ENCODE assay signal across 13 cellular contexts in genomic region chr2:152038451-152038958, GRCh38.
A peak's percentile ranks its signal among the peaks of the same experiment; 100 is the strongest.
DNase-seq lines count a peak whose midpoint lies in the region; ATAC-seq and TF ChIP-seq lines count a peak whose summit lies in the region.
"Had no signal": no experiment of that assay in that cellular context is flagged by ENCODE, and none has a peak within 500 bp of the region (broad histone marks: within the 10 kb centered on the region; RNA-seq: fewer than 3 reads in every experiment).

No MANE protein-coding gene starts in this region.

- intact Hi-C loops in left cardiac atrium (cut with DNase I), result loop anchor here (5.0 kb wide), 4 partner anchors 134 to 1479 kb away; partner anchors contain the start of gene STAM2 (in 1 of the 2)

- TF ChIP-seq CTCF in osteoblast (IDR thresholded peaks at IDR 0.05; ENCODE audit: extremely low read depth, low read depth, low read length) (no peak), RWPE1 (conservative IDR thresholded peaks at IDR 0.05; ENCODE audit: low read depth) (no peak)

- peak overlapping the region; percentile 4 for H2AFZ ChIP-seq in osteoblast (ENCODE audit: low read length)

- H3K79me2 ChIP-seq in osteoblast (ENCODE audit: insufficient read depth, low read length), result no peaks in the 10 kb centered on the region

- no peaks in the 10 kb centered on the region for H4K20me1 ChIP-seq in osteoblast (ENCODE audit: insufficient read depth, low read length)

- H3K27me3 ChIP-seq in osteoblast (ENCODE audit: insufficient read depth, low read length), result peaks cover 27% of the 10 kb centered on the region

- no peak overlapping the region for H3K4me2 ChIP-seq in osteoblast (ENCODE audit: insufficient read depth, low read length)

- CTCF ChIA-PET in RWPE1 (lab: Yijun Ruan, JAX), result interaction anchor here (0.6 to 1.1 kb wide), 3 partner anchors 9 to 826 kb away, joined by 3 to 6 read pairs (median 3); no protein-coding TSS in a partner anchor

- H3K36me3 ChIP-seq in osteoblast (ENCODE audit: insufficient read depth, low read length), result no peaks in the 10 kb centered on the region
- H3K36me3 ChIP-seq: HAP-1 had no signal

- no peaks in the 10 kb centered on the region for H3K4me1 ChIP-seq in osteoblast (ENCODE audit: insufficient read depth, low read length)

- ATAC-seq in left cardiac atrium (peak; percentile 27 to 88), HG03039 (IDR thresholded peaks at IDR 0.05; ENCODE audit: unreplicated experiment) (no peak), HG03025 (IDR thresholded peaks at IDR 0.05; ENCODE audit: low FRiP score, unreplicated experiment) (no peak)
- ATAC-seq: activated CD8-positive, alpha-beta memory T cell treated with anti-CD3 and anti-CD28 coated beads, Interleukin-2, amount 10 ng/mL, durations not matched to agents 7 days and 5 days; effector memory CD8-positive, alpha-beta T cell had no signal

- no peak overlapping the region for H3K4me3 ChIP-seq in osteoblast (ENCODE audit: insufficient read depth, low read length)
- H3K4me3 ChIP-seq: HAP-1 had no signal

- DNase-seq in ELF-1 (ENCODE audit: low read depth, low spot score) (peak; percentile 21), NOMO-1 treated with DMSO at 0.1 percent for 48 hours (lab: John Stamatoyannopoulos, UW; ENCODE audit: unreplicated experiment) (peak; percentile 48), left cardiac atrium (peak; percentile 51), osteoblast (ENCODE audit: insufficient read length, low spot score, missing footprints) (no peak), NCI-H345 treated with DMSO at 0.1 percent for 48 hours (lab: John Stamatoyannopoulos, UW; ENCODE audit: unreplicated experiment) (no peak), RWPE1 (ENCODE audit: low spot score) (no peak)
- DNase-seq: activated CD8-positive, alpha-beta memory T cell treated with anti-CD3 and anti-CD28 coated beads, Interleukin-2, amount 10 ng/mL, durations not matched to agents 7 days and 5 days; effector memory CD8-positive, alpha-beta T cell; stimulated activated CD4-positive, alpha-beta T cell treated with anti-CD3 and anti-CD28 coated beads, Interleukin-4, amount 100 ng/mL, for 1 hour had no signal

- H3K27ac ChIP-seq in osteoblast (ENCODE audit: low read depth, low read length) (no peak overlapping the region), RWPE1 (no peak overlapping the region)
- H3K27ac ChIP-seq: C4-2B had no signal

- no peaks in the 10 kb centered on the region for H3K9me3 ChIP-seq in osteoblast (ENCODE audit: low read depth, low read length)
- H3K9me3 ChIP-seq: HAP-1 had no signal

- POLR2A ChIA-PET in RWPE1 (lab: Yijun Ruan, JAX; ENCODE audit: low non-redundant PET), result interaction anchor here (0.7 kb wide), 1 partner anchor 50 kb away, joined by 3 read pairs; no protein-coding TSS in a partner anchor

Comparison
In these comparisons a context has a peak if more than half of its experiments do, and no peak if none do; other contexts are left out.
1. DNase-seq: peak in ELF-1 (single experiment), NOMO-1 treated with DMSO at 0.1 percent for 48 hours (single experiment) and left cardiac atrium (single experiment); none in osteoblast (single experiment), NCI-H345 treated with DMSO at 0.1 percent for 48 hours (single experiment) and RWPE1 (single experiment).
2. ATAC-seq: peak in left cardiac atrium (2 of 2); none in HG03039 (single experiment) and HG03025 (single experiment).